In genomic region chr13:27858046-27858445, GRCh38 we compare ENCODE assay signal across 1 cellular context.
TF ChIP-seq lines count a peak whose summit lies in the region.

No MANE protein-coding gene starts in this region.

TF ChIP-seq in GM23338, 12 proteins besides CTCF, POLR2A, EP300 and RAD21 (continued from another document):
- no peak for TF ChIP-seq ZNF462 (CRISPR knock-in tag; IDR thresholded peaks at IDR 0.05)
- TF ChIP-seq JUNB (IDR thresholded peaks at IDR 0.05; ENCODE audit: unreplicated experiment) = no peak
- TF ChIP-seq ZNF331 (CRISPR knock-in tag; IDR thresholded peaks at IDR 0.05; ENCODE audit: low read depth) = no peak
- TF ChIP-seq REST (IDR thresholded peaks at IDR 0.05; ENCODE audit: unreplicated experiment) = no peak
- TF ChIP-seq ZNF114 (CRISPR knock-in tag; IDR thresholded peaks at IDR 0.05) = no peak
- no peak for TF ChIP-seq EZH2 (IDR thresholded peaks at IDR 0.05; ENCODE audit: low read depth, unreplicated experiment)
